Comparison of ENCODE assay signal across 30 cellular contexts in the genomic region with DNA sequence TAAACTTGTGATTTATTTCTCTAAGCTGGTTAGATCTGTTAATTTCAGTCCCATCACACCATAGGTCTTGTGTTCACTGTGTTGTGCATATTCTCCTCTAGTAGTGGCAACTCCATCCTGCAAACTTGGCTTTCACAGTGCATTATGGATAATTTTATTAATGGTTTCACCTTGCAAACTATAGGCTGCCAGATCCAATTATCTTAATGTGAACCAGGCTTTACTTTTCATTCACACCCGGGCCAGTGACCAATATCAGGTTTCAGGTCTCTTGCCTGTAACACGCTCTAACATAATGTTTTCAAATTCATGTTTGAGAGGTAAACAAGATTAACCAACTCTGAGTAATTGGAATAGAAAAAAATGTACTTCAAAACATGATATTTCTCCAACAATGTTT.
"Had no signal": no experiment of that assay in that cellular context is flagged by ENCODE, and none has a peak within 500 bp of the region (broad histone marks: within the 10 kb centered on the region; RNA-seq: fewer than 3 reads in every experiment).

No MANE protein-coding gene starts in this region.

- H3K36me3 Mint-ChIP-seq: activated CD8-positive, alpha-beta memory T cell treated with anti-CD3 and anti-CD28 coated beads, Interleukin-2, amount 10 ng/mL, durations not matched to agents 7 days and 5 days; activated naive CD4-positive, alpha-beta T cell treated with anti-CD3 and anti-CD28 coated beads, Interleukin-2, amount 50 U/mL, for 72 hours; activated naive CD8-positive, alpha-beta T cell treated with anti-CD3 and anti-CD28 coated beads for 36 hours had no signal

- H3K4me1 Mint-ChIP-seq: activated B cell treated with CpG ODN at 0.5 μM for 24 hours; activated CD4-positive, alpha-beta memory T cell treated with anti-CD3 and anti-CD28 coated beads, Interleukin-2, amount 10 ng/mL, durations not matched to agents 7 days and 5 days; activated CD4-positive, alpha-beta T cell treated with anti-CD3 and anti-CD28 coated beads, Interleukin-2, amount 10 ng/mL, durations not matched to agents 24 days and 14 days; activated CD8-positive, alpha-beta memory T cell treated with anti-CD3 and anti-CD28 coated beads, Interleukin-2, amount 10 ng/mL, durations not matched to agents 7 days and 5 days; activated naive CD8-positive, alpha-beta T cell treated with anti-CD3 and anti-CD28 coated beads for 36 hours had no signal

- H3K4me3 Mint-ChIP-seq: activated B cell treated with CpG ODN at 0.5 μM for 24 hours; activated CD4-positive, alpha-beta memory T cell treated with anti-CD3 and anti-CD28 coated beads, Interleukin-2, amount 10 ng/mL, durations not matched to agents 7 days and 5 days; activated CD4-positive, alpha-beta T cell treated with anti-CD3 and anti-CD28 coated beads, Interleukin-2, amount 10 ng/mL, durations not matched to agents 24 days and 14 days; activated CD8-positive, alpha-beta memory T cell treated with anti-CD3 and anti-CD28 coated beads, Interleukin-2, amount 10 ng/mL, durations not matched to agents 7 days and 5 days; activated CD8-positive, alpha-beta T cell treated with anti-CD3 and anti-CD28 coated beads, Interleukin-2, amount 10 ng/mL, durations not matched to agents 7 days and 5 days; activated naive CD4-positive, alpha-beta T cell treated with anti-CD3 and anti-CD28 coated beads for 36 hours; activated naive CD8-positive, alpha-beta T cell treated with anti-CD3 and anti-CD28 coated beads for 36 hours; activated T-cell treated with anti-CD3 and anti-CD28 coated beads, Interleukin-2, amount 50 U/mL, for 24 hours; T-helper 1 cell treated with Interleukin-12 subunit alpha and Interleukin-12 subunit beta and Interleukin-4 antibody, amounts not matched to agents 30 μg/mL and 1 μg/mL, for 36 hours; T-helper 2 cell treated with Interferon-gamma antibody and Interleukin-4, amounts not matched to agents 5 μg/mL and 100 μg/mL, for 36 hours had no signal

- H3K27me3 Mint-ChIP-seq: activated B cell treated with CpG ODN at 0.5 μM for 24 hours; activated CD4-positive, alpha-beta memory T cell treated with anti-CD3 and anti-CD28 coated beads, Interleukin-2, amount 10 ng/mL, durations not matched to agents 7 days and 5 days; activated CD4-positive, alpha-beta T cell treated with anti-CD3 and anti-CD28 coated beads, Interleukin-2, amount 10 ng/mL, durations not matched to agents 24 days and 14 days; activated CD8-positive, alpha-beta memory T cell treated with anti-CD3 and anti-CD28 coated beads, Interleukin-2, amount 10 ng/mL, durations not matched to agents 7 days and 5 days; activated naive CD8-positive, alpha-beta T cell treated with anti-CD3 and anti-CD28 coated beads for 36 hours; activated T-cell treated with anti-CD3 and anti-CD28 coated beads, Interleukin-2, amount 50 U/mL, for 24 hours had no signal

- H3K27ac Mint-ChIP-seq: activated B cell treated with CpG ODN at 0.5 μM for 24 hours; activated CD4-positive, alpha-beta memory T cell treated with anti-CD3 and anti-CD28 coated beads, Interleukin-2, amount 10 ng/mL, durations not matched to agents 7 days and 5 days; activated CD4-positive, alpha-beta T cell treated with anti-CD3 and anti-CD28 coated beads, Interleukin-2, amount 10 ng/mL, durations not matched to agents 24 days and 14 days; activated CD8-positive, alpha-beta memory T cell treated with anti-CD3 and anti-CD28 coated beads, Interleukin-2, amount 10 ng/mL, durations not matched to agents 7 days and 5 days; activated CD8-positive, alpha-beta T cell treated with anti-CD3 and anti-CD28 coated beads, Interleukin-2, amount 10 ng/mL, durations not matched to agents 7 days and 5 days; activated naive CD4-positive, alpha-beta T cell treated with anti-CD3 and anti-CD28 coated beads for 36 hours; activated naive CD4-positive, alpha-beta T cell treated with anti-CD3 and anti-CD28 coated beads, Interleukin-2, amount 50 U/mL, for 72 hours; activated naive CD8-positive, alpha-beta T cell treated with anti-CD3 and anti-CD28 coated beads for 36 hours; activated T-cell treated with anti-CD3 and anti-CD28 coated beads, Interleukin-2, amount 50 U/mL, for 24 hours; T-helper 1 cell treated with Interleukin-12 subunit alpha and Interleukin-12 subunit beta and Interleukin-4 antibody, amounts not matched to agents 30 μg/mL and 1 μg/mL, for 36 hours; T-helper 2 cell treated with Interferon-gamma antibody and Interleukin-4, amounts not matched to agents 5 μg/mL and 100 μg/mL, for 36 hours had no signal

- H3K9me3 Mint-ChIP-seq: activated CD4-positive, alpha-beta T cell treated with anti-CD3 and anti-CD28 coated beads, Interleukin-2, amount 10 ng/mL, durations not matched to agents 24 days and 14 days; activated naive CD4-positive, alpha-beta T cell treated with anti-CD3 and anti-CD28 coated beads for 36 hours; activated naive CD8-positive, alpha-beta T cell treated with anti-CD3 and anti-CD28 coated beads for 36 hours had no signal

- DNase-seq: activated B cell treated with CpG ODN at 0.5 μM for 24 hours; activated CD4-positive, alpha-beta memory T cell treated with anti-CD3 and anti-CD28 coated beads, Interleukin-2, amount 10 ng/mL, durations not matched to agents 7 days and 5 days; activated CD4-positive, alpha-beta T cell treated with anti-CD3 and anti-CD28 coated beads for 4 hours; activated CD4-positive, alpha-beta T cell treated with anti-CD3 and anti-CD28 coated beads, Interleukin-2, amount 10 ng/mL, durations not matched to agents 24 days and 14 days; activated CD4-positive, alpha-beta T cell treated with anti-CD3 and anti-CD28 coated beads, Interleukin-2, amount 50 U/mL, for 1 hour; activated CD4-positive, alpha-beta T cell treated with anti-CD3 and anti-CD28 coated beads, Interleukin-2, amount 50 U/mL, for 4 hours; activated CD4-positive, CD25-positive, alpha-beta regulatory T cell treated with anti-CD3 and anti-CD28 coated beads, Interleukin-2, amount 50 U/mL, for 72 hours; activated CD8-positive, alpha-beta memory T cell treated with anti-CD3 and anti-CD28 coated beads for 24 hours; activated CD8-positive, alpha-beta memory T cell treated with anti-CD3 and anti-CD28 coated beads, Interleukin-2, amount 10 ng/mL, durations not matched to agents 7 days and 5 days; activated CD8-positive, alpha-beta memory T cell treated with anti-CD3 and anti-CD28 coated beads, Interleukin-2, amount 50 U/mL, for 48 hours; activated CD8-positive, alpha-beta T cell treated with anti-CD3 and anti-CD28 coated beads, Interleukin-2, amount 10 ng/mL, durations not matched to agents 7 days and 5 days; activated effector memory CD4-positive, alpha-beta T cell treated with anti-CD3 and anti-CD28 coated beads, Interleukin-2, amount 50 U/mL, for 16 hours; activated gamma-delta T cell treated with Interleukin-2 at 50 U/mL for 16 hours; activated naive CD4-positive, alpha-beta T cell; activated naive CD4-positive, alpha-beta T cell treated with anti-CD3 and anti-CD28 coated beads for 36 hours; activated naive CD4-positive, alpha-beta T cell treated with anti-CD3 and anti-CD28 coated beads, Interleukin-2, amount 50 U/mL, for 16 hours; activated naive CD8-positive, alpha-beta T cell treated with anti-CD3 and anti-CD28 coated beads for 36 hours; activated T-cell treated with anti-CD3 and anti-CD28 coated beads, Interleukin-2, amount 50 U/mL, for 24 hours; activated T-cell treated with anti-CD3 and anti-CD28 coated beads, Interleukin-2, amount 50 U/mL, for 48 hours; adrenal gland; amniotic stem cell; aorta; body of pancreas; brain microvascular endothelial cell; central memory CD4-positive, alpha-beta T cell; T-helper 2 cell; T-helper 9 cell had no signal

- ATAC-seq: activated CD8-positive, alpha-beta memory T cell treated with anti-CD3 and anti-CD28 coated beads, Interleukin-2, amount 10 ng/mL, durations not matched to agents 7 days and 5 days; activated CD8-positive, alpha-beta T cell treated with anti-CD3 and anti-CD28 coated beads, Interleukin-2, amount 10 ng/mL, durations not matched to agents 7 days and 5 days; activated naive CD4-positive, alpha-beta T cell treated with anti-CD3 and anti-CD28 coated beads, Interleukin-2, amount 50 U/mL, for 72 hours; body of pancreas had no signal
